In the genomic region with DNA sequence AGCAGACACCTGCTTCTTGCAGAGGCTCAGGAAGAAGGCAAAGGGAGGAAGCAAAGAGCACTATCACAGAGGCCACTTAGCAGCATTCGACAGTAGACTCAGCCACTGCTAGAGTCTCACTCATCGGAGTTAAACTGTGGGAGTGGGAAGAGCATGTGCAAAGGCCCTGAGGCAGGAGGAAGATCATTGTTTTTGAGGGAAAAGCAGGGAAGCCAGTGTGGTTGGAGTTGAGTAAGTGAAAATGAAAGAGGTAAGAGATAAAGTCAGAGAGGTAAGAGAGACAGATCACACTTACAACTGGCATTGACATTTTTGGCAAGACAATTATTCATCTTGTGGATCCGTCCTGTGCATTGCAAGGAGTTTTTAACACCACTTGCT, we compare ENCODE assay signal across 11 cellular contexts. TPM values are rescaled to one million over a fixed set of nuclear protein-coding genes. Genes with fewer than 3 reads are reported as not detected.
"Had no signal": no experiment of that assay in that cellular context is flagged by ENCODE, and none has a peak within 500 bp of the region (broad histone marks: within the 10 kb centered on the region; RNA-seq: fewer than 3 reads in every experiment).

No MANE protein-coding gene starts in this region.

- H3K9me3 ChIP-seq: ascending aorta had no signal

- H3K27ac ChIP-seq: ascending aorta had no signal

- H3K4me1 ChIP-seq: ascending aorta had no signal

- DNase-seq: activated gamma-delta T cell; activated naive CD8-positive, alpha-beta T cell treated with anti-CD3 and anti-CD28 coated beads, Interleukin-2, amount 10 ng/mL, durations not matched to agents 7 days and 5 days; activated T-cell treated with anti-CD3 and anti-CD28 coated beads, Interleukin-2, amount 50 U/mL, for 24 hours; Right ventricle myocardium superior had no signal

- H3K4me3 ChIP-seq: ascending aorta had no signal

- H3K36me3 ChIP-seq: ascending aorta had no signal

- H3K27me3 ChIP-seq: ascending aorta had no signal

RNA-seq across cellular contexts. Expression of a gene that starts 41.1 kb away (rescaled TPM):
- total RNA-seq: activated CD4-positive, alpha-beta T cell treated with anti-CD3 and anti-CD28 coated beads, Interleukin-2, amount 10 ng/mL, durations not matched to agents 7 days and 5 days; activated CD8-positive, alpha-beta T cell treated with anti-CD3 and anti-CD28 coated beads, Interleukin-2, amount 10 ng/mL, durations not matched to agents 7 days and 5 days; activated naive CD8-positive, alpha-beta T cell treated with anti-CD3 and anti-CD28 coated beads, Interleukin-2, amount 10 ng/mL, durations not matched to agents 7 days and 5 days; activated T-helper 2 cell treated with anti-CD3 and anti-CD28 coated beads, Interferon-gamma antibody, Interleukin-2, Interleukin-4, amounts not matched to agents 10 μg/mL and 5 μg/mL and 100 μg/mL, durations not matched to agents 14 hours and 24 hours and 36 hours; ascending aorta; cardiac septum; MCF 10A; Right ventricle myocardium superior had no signal
- polyA plus RNA-seq: adipose tissue had no signal

RNA-seq across cellular contexts. Expression of a gene that starts 42.8 kb away (rescaled TPM):
- total RNA-seq: activated CD4-positive, alpha-beta T cell treated with anti-CD3 and anti-CD28 coated beads, Interleukin-2, amount 10 ng/mL, durations not matched to agents 7 days and 5 days; activated CD8-positive, alpha-beta T cell treated with anti-CD3 and anti-CD28 coated beads, Interleukin-2, amount 10 ng/mL, durations not matched to agents 7 days and 5 days; activated naive CD8-positive, alpha-beta T cell treated with anti-CD3 and anti-CD28 coated beads, Interleukin-2, amount 10 ng/mL, durations not matched to agents 7 days and 5 days; activated T-helper 2 cell treated with anti-CD3 and anti-CD28 coated beads, Interferon-gamma antibody, Interleukin-2, Interleukin-4, amounts not matched to agents 10 μg/mL and 5 μg/mL and 100 μg/mL, durations not matched to agents 14 hours and 24 hours and 36 hours; ascending aorta; cardiac septum; MCF 10A; Right ventricle myocardium superior had no signal
